Comparison of ENCODE assay signal across 13 cellular contexts in genomic region chr2:18132697-18133096, GRCh38.
DNase-seq lines count a peak whose midpoint lies in the region; ATAC-seq and TF ChIP-seq lines count a peak whose summit lies in the region.
"Had no signal": no experiment of that assay in that cellular context is flagged by ENCODE, and none has a peak within 500 bp of the region (broad histone marks: within the 10 kb centered on the region; RNA-seq: fewer than 3 reads in every experiment).

No MANE protein-coding gene starts in this region.

- H3K27me3 ChIP-seq in right cardiac atrium (ENCODE audit: control insufficient read depth, insufficient read depth) (no peaks in the 10 kb centered on the region), aorta (ENCODE audit: control insufficient read depth in 1 of 2, insufficient read depth in 2 of 2, low read length in 1 of 2) (no peaks in the 10 kb centered on the region)
- H3K27me3 ChIP-seq: colonic mucosa had no signal

- H3K4me3 ChIP-seq in NB4 (ENCODE audit: low read depth, low read length) (no peak overlapping the region), right cardiac atrium (ENCODE audit: low read length) (no peak overlapping the region), aorta (ENCODE audit: low read length in 2 of 2) (no peak overlapping the region)
- H3K4me3 ChIP-seq: colonic mucosa had no signal

- intact Hi-C loops in right cardiac atrium (cut with DNase I) (no loop called here), aorta (cut with DNase I) (no loop called here)

- H3K4me1 ChIP-seq in right cardiac atrium (ENCODE audit: control insufficient read depth, insufficient read depth, low read length) (no peaks in the 10 kb centered on the region), aorta (ENCODE audit: control insufficient read depth in 1 of 2, insufficient read depth in 2 of 2, low read length in 2 of 2) (no peaks in the 10 kb centered on the region)
- H3K4me1 ChIP-seq: colonic mucosa, parathyroid adenoma had no signal

- 73% methylated on average over 3 of the region's 3 CpGs for WGBS in right cardiac atrium
- WGBS in aorta, 2 donors = 60 to 70% methylated on average over 3 of the region's 3 CpGs

- no peak for TF ChIP-seq POLR2A in NB4 (IDR thresholded peaks at IDR 0.05; ENCODE audit: extremely low read depth, insufficient read length)

- ATAC-seq in right cardiac atrium (no peak), aorta (ENCODE audit: low FRiP score) (no peak), GM18909 (IDR thresholded peaks at IDR 0.05; ENCODE audit: poor library complexity, unreplicated experiment) (no peak), HG02610 (IDR thresholded peaks at IDR 0.05; ENCODE audit: unreplicated experiment) (no peak)

- H3K27ac ChIP-seq in right cardiac atrium (ENCODE audit: low read length) = no peak overlapping the region
- no peak overlapping the region for H3K27ac ChIP-seq in aorta (ENCODE audit: low read depth in 1 of 2, low read length in 2 of 2)
- H3K27ac ChIP-seq: colonic mucosa, parathyroid adenoma had no signal

- no peaks in the 10 kb centered on the region for H3K36me3 ChIP-seq in aorta (ENCODE audit: control insufficient read depth in 1 of 2, insufficient read depth in 2 of 2, low read length in 1 of 2)
- H3K36me3 ChIP-seq: colonic mucosa had no signal

- DNase-seq in Daoy (ENCODE audit: low read depth) = peak; percentile 70
- DNase-seq in H4 (ENCODE audit: low spot score) = peak; percentile 53
- peak; percentile 12 for DNase-seq in NB4 (ENCODE audit: low read depth)
- DNase-seq in fibroblast of peridontal ligament (ENCODE audit: extremely low read depth) = peak; percentile 71
- DNase-seq in right cardiac atrium = no peak
- DNase-seq in aorta = no peak
- DNase-seq: activated CD4-positive, alpha-beta T cell treated with anti-CD3 and anti-CD28 coated beads, Interleukin-2, amount 50 U/mL, for 4 hours; AML-193; colonic mucosa; mesendoderm had no signal

- H3K9me3 ChIP-seq in right cardiac atrium (ENCODE audit: control insufficient read depth, low read length) = no peaks in the 10 kb centered on the region
- no peaks in the 10 kb centered on the region for H3K9me3 ChIP-seq in aorta (ENCODE audit: control insufficient read depth, low read length)
- H3K9me3 ChIP-seq: colonic mucosa had no signal

- no peak for TF ChIP-seq CTCF in NB4 (IDR thresholded peaks at IDR 0.05; ENCODE audit: low read depth, low read length)

Comparison
In these comparisons a context has a peak if more than half of its experiments do, and no peak if none do; other contexts are left out.
1. DNase-seq: peak in Daoy (single experiment), H4 (single experiment), NB4 (single experiment) and fibroblast of peridontal ligament (single experiment); none in right cardiac atrium (0 of 3) and aorta (0 of 2).